Comparison of ENCODE assay signal across 34 cellular contexts in genomic region chr3:121696190-121696589, GRCh38.
"Had no signal": no experiment of that assay in that cellular context is flagged by ENCODE, and none has a peak within 500 bp of the region (broad histone marks: within the 10 kb centered on the region; RNA-seq: fewer than 3 reads in every experiment).

No MANE protein-coding gene starts in this region.

- H3K4me3 ChIP-seq: ascending aorta, breast epithelium, cardiac muscle cell, esophagus muscularis mucosa, gastrocnemius medialis, heart left ventricle had no signal

- H3K9me3 ChIP-seq: ascending aorta, breast epithelium, esophagus muscularis mucosa, gastrocnemius medialis, heart left ventricle had no signal

- FAIRE-seq: colon had no signal

- H3K9me3 Mint-ChIP-seq: activated CD4-positive, alpha-beta memory T cell treated with anti-CD3 and anti-CD28 coated beads for 36 hours; activated naive CD4-positive, alpha-beta T cell treated with anti-CD3 and anti-CD28 coated beads, Interleukin-2, amount 10 ng/mL, durations not matched to agents 7 days and 5 days; activated naive CD4-positive, alpha-beta T cell treated with anti-CD3 and anti-CD28 coated beads, Interleukin-2, amount 50 U/mL, for 72 hours; activated naive CD8-positive, alpha-beta T cell treated with anti-CD3 and anti-CD28 coated beads, Interleukin-2, amount 10 ng/mL, durations not matched to agents 7 days and 5 days; activated T-helper 1 cell treated with anti-CD3 and anti-CD28 coated beads, Interleukin-12 subunit alpha, Interleukin-12 subunit beta, Interleukin-2, Interleukin-4 antibody, amounts not matched to agents 30 ng/mL and 10 ng/mL and 1 ng/mL, durations not matched to agents 14 hours and 24 hours and 36 hours; activated T-helper 2 cell treated with anti-CD3 and anti-CD28 coated beads, Interferon-gamma antibody, Interleukin-2, Interleukin-4, amounts not matched to agents 10 μg/mL and 5 μg/mL and 100 μg/mL, durations not matched to agents 14 hours and 24 hours and 36 hours; effector memory CD8-positive, alpha-beta T cell had no signal

- ATAC-seq: activated CD4-positive, alpha-beta T cell treated with anti-CD3 and anti-CD28 coated beads for 36 hours; activated CD8-positive, alpha-beta memory T cell treated with anti-CD3 and anti-CD28 coated beads, Interleukin-2, amount 10 ng/mL, durations not matched to agents 7 days and 5 days; activated CD8-positive, alpha-beta T cell treated with anti-CD3 and anti-CD28 coated beads, Interleukin-2, amount 10 ng/mL, durations not matched to agents 7 days and 5 days; activated naive CD4-positive, alpha-beta T cell treated with anti-CD3 and anti-CD28 coated beads, Interleukin-2, amount 50 U/mL, for 72 hours; effector memory CD8-positive, alpha-beta T cell; foreskin keratinocyte; gastrocnemius medialis had no signal

- DNase-seq: activated CD4-positive, alpha-beta memory T cell treated with anti-CD3 and anti-CD28 coated beads for 36 hours; activated CD4-positive, alpha-beta T cell treated with anti-CD3 and anti-CD28 coated beads for 36 hours; activated CD4-positive, alpha-beta T cell treated with anti-CD3 and anti-CD28 coated beads, Interleukin-2, amount 10 ng/mL, durations not matched to agents 24 days and 14 days; activated CD4-positive, CD25-positive, alpha-beta regulatory T cell; activated CD4-positive, CD25-positive, alpha-beta regulatory T cell treated with anti-CD3 and anti-CD28 coated beads, Interleukin-2, amount 50 U/mL, for 72 hours; activated CD8-positive, alpha-beta memory T cell treated with anti-CD3 and anti-CD28 coated beads, Interleukin-2, amount 10 ng/mL, durations not matched to agents 7 days and 5 days; activated CD8-positive, alpha-beta memory T cell treated with anti-CD3 and anti-CD28 coated beads, Interleukin-2, amount 50 U/mL, for 4 hours; activated CD8-positive, alpha-beta T cell treated with anti-CD3 and anti-CD28 coated beads, Interleukin-2, amount 10 ng/mL, durations not matched to agents 7 days and 5 days; activated effector memory CD4-positive, alpha-beta T cell treated with anti-CD3 and anti-CD28 coated beads, Interleukin-2, amount 50 U/mL, for 16 hours; activated naive CD4-positive, alpha-beta T cell treated with anti-CD3 and anti-CD28 coated beads, Interleukin-2, amount 10 ng/mL, durations not matched to agents 7 days and 5 days; activated naive CD8-positive, alpha-beta T cell treated with anti-CD3 and anti-CD28 coated beads, Interleukin-2, amount 10 ng/mL, durations not matched to agents 7 days and 5 days; activated T-cell treated with anti-CD3 and anti-CD28 coated beads, Interleukin-2, amount 50 U/mL, for 1 hour; activated T-cell treated with anti-CD3 and anti-CD28 coated beads, Interleukin-2, amount 50 U/mL, for 48 hours; central memory CD4-positive, alpha-beta T cell; cerebellar nuclear complex; cortex of kidney; dermis blood vessel endothelial cell; effector CD4-positive, alpha-beta T cell; effector memory CD8-positive, alpha-beta T cell; erythroblast; foreskin keratinocyte; gastrocnemius medialis; glutamatergic neuron; T-helper 2 cell had no signal

- H3K4me1 ChIP-seq: ascending aorta, breast epithelium, foreskin keratinocyte had no signal

- H3K27me3 Mint-ChIP-seq: activated CD4-positive, alpha-beta memory T cell treated with anti-CD3 and anti-CD28 coated beads for 36 hours; activated CD4-positive, alpha-beta T cell treated with anti-CD3 and anti-CD28 coated beads for 36 hours; activated CD4-positive, alpha-beta T cell treated with anti-CD3 and anti-CD28 coated beads, Interleukin-2, amount 10 ng/mL, durations not matched to agents 24 days and 14 days; activated CD8-positive, alpha-beta memory T cell treated with anti-CD3 and anti-CD28 coated beads, Interleukin-2, amount 10 ng/mL, durations not matched to agents 7 days and 5 days; activated naive CD4-positive, alpha-beta T cell treated with anti-CD3 and anti-CD28 coated beads, Interleukin-2, amount 10 ng/mL, durations not matched to agents 7 days and 5 days; activated naive CD8-positive, alpha-beta T cell treated with anti-CD3 and anti-CD28 coated beads, Interleukin-2, amount 10 ng/mL, durations not matched to agents 7 days and 5 days; brain; effector memory CD8-positive, alpha-beta T cell had no signal

- H3K27ac Mint-ChIP-seq: activated CD4-positive, alpha-beta memory T cell treated with anti-CD3 and anti-CD28 coated beads for 36 hours; activated CD4-positive, alpha-beta T cell treated with anti-CD3 and anti-CD28 coated beads for 36 hours; activated CD4-positive, alpha-beta T cell treated with anti-CD3 and anti-CD28 coated beads, Interleukin-2, amount 10 ng/mL, durations not matched to agents 24 days and 14 days; activated CD8-positive, alpha-beta memory T cell treated with anti-CD3 and anti-CD28 coated beads, Interleukin-2, amount 10 ng/mL, durations not matched to agents 7 days and 5 days; activated CD8-positive, alpha-beta T cell treated with anti-CD3 and anti-CD28 coated beads, Interleukin-2, amount 10 ng/mL, durations not matched to agents 7 days and 5 days; activated naive CD4-positive, alpha-beta T cell treated with anti-CD3 and anti-CD28 coated beads, Interleukin-2, amount 10 ng/mL, durations not matched to agents 7 days and 5 days; activated naive CD4-positive, alpha-beta T cell treated with anti-CD3 and anti-CD28 coated beads, Interleukin-2, amount 50 U/mL, for 72 hours; activated naive CD8-positive, alpha-beta T cell treated with anti-CD3 and anti-CD28 coated beads, Interleukin-2, amount 10 ng/mL, durations not matched to agents 7 days and 5 days; activated T-helper 1 cell treated with anti-CD3 and anti-CD28 coated beads, Interleukin-12 subunit alpha, Interleukin-12 subunit beta, Interleukin-2, Interleukin-4 antibody, amounts not matched to agents 30 ng/mL and 10 ng/mL and 1 ng/mL, durations not matched to agents 14 hours and 24 hours and 36 hours; activated T-helper 2 cell treated with anti-CD3 and anti-CD28 coated beads, Interferon-gamma antibody, Interleukin-2, Interleukin-4, amounts not matched to agents 10 μg/mL and 5 μg/mL and 100 μg/mL, durations not matched to agents 14 hours and 24 hours and 36 hours; brain; effector memory CD8-positive, alpha-beta T cell had no signal

- H3K27me3 ChIP-seq: ascending aorta, breast epithelium, cardiac muscle cell, esophagus muscularis mucosa, foreskin keratinocyte, gastrocnemius medialis, heart left ventricle had no signal

- H3K4me3 Mint-ChIP-seq: activated CD4-positive, alpha-beta memory T cell treated with anti-CD3 and anti-CD28 coated beads for 36 hours; activated CD4-positive, alpha-beta T cell treated with anti-CD3 and anti-CD28 coated beads for 36 hours; activated CD4-positive, alpha-beta T cell treated with anti-CD3 and anti-CD28 coated beads, Interleukin-2, amount 10 ng/mL, durations not matched to agents 24 days and 14 days; activated CD8-positive, alpha-beta memory T cell treated with anti-CD3 and anti-CD28 coated beads, Interleukin-2, amount 10 ng/mL, durations not matched to agents 7 days and 5 days; activated CD8-positive, alpha-beta T cell treated with anti-CD3 and anti-CD28 coated beads, Interleukin-2, amount 10 ng/mL, durations not matched to agents 7 days and 5 days; activated naive CD4-positive, alpha-beta T cell treated with anti-CD3 and anti-CD28 coated beads, Interleukin-2, amount 10 ng/mL, durations not matched to agents 7 days and 5 days; activated naive CD8-positive, alpha-beta T cell treated with anti-CD3 and anti-CD28 coated beads, Interleukin-2, amount 10 ng/mL, durations not matched to agents 7 days and 5 days; activated T-helper 1 cell treated with anti-CD3 and anti-CD28 coated beads, Interleukin-12 subunit alpha, Interleukin-12 subunit beta, Interleukin-2, Interleukin-4 antibody, amounts not matched to agents 30 ng/mL and 10 ng/mL and 1 ng/mL, durations not matched to agents 14 hours and 24 hours and 36 hours; brain; effector memory CD8-positive, alpha-beta T cell had no signal

- H3K27ac ChIP-seq: ascending aorta, breast epithelium, cardiac muscle cell, esophagus muscularis mucosa, foreskin keratinocyte, gastrocnemius medialis, heart left ventricle had no signal
